13 cellular contexts compared by ENCODE assay signal in the genomic region with DNA sequence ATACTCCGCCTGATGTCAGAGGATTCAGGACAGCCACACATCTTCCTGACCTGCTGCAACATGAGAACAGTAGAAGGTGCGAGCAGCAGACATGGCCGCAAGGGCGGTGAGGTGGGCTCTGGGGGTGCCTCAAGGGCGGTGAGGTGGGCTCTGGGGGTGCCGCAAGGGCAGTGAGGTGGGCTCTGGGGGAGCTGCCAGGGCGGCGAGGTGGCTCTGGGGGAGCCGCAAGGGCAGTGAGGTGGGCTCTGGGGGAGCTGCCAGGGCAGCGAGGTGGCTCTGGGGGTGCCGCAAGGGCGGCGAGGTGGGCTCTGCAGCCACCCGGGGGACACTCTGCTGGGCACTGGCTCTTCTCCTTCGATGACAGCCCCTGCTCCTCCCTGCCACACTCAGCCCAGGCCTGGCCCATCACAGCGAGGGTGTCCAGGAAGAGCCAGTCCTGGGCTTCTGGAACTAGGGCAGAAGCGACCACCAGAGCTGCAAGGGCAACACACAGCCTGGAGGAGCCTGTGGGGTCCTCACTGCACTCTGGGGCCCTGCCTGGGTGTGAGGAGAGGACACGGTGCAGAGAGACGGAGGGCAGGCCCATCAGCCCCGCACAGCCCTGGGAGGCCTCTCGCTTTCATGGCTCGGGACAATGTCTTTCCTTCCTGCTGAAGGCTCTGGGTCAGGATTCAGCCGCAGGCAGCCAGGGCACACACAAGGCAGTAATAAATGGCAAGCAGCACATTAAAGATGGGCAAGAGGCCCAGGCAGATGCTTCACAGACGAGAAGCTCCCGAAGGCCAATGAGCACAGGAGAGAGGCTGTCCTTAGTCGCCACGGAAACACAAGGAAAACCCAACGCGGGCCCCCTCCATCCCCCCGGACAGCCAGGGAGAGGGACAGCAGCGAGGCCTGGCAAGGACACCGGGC. TPM values are rescaled to one million over a fixed set of nuclear protein-coding genes. Genes with fewer than 3 reads are reported as not detected.
DNase-seq lines count a peak whose midpoint lies in the region; ATAC-seq and TF ChIP-seq lines count a peak whose summit lies in the region.
"Had no signal": no experiment of that assay in that cellular context is flagged by ENCODE, and none has a peak within 500 bp of the region (broad histone marks: within the 10 kb centered on the region; RNA-seq: fewer than 3 reads in every experiment).

No MANE protein-coding gene starts in this region.

- no peak overlapping the region for H3K4me3 Mint-ChIP-seq in endothelial cell (ENCODE audit: unreplicated experiment)
- no peak overlapping the region for H3K4me3 Mint-ChIP-seq in osteocyte (ENCODE audit: unreplicated experiment)

- H3K4me1 ChIP-seq in osteoblast (ENCODE audit: insufficient read depth, low read length) = peaks cover 4% of the 10 kb centered on the region
- H3K4me1 ChIP-seq: colonic mucosa, parathyroid adenoma had no signal

- ATAC-seq in GM21619 (IDR thresholded peaks at IDR 0.05; ENCODE audit: unreplicated experiment) = no peak

- H3K36me3 Mint-ChIP-seq in endothelial cell (ENCODE audit: low read depth, unreplicated experiment) (no peaks in the 10 kb centered on the region), osteocyte (ENCODE audit: unreplicated experiment) (no peaks in the 10 kb centered on the region)

- H3K27ac Mint-ChIP-seq in endothelial cell (ENCODE audit: unreplicated experiment) = peak overlapping the region; percentile 70
- no peak overlapping the region for H3K27ac Mint-ChIP-seq in osteocyte (ENCODE audit: unreplicated experiment)

- no peaks in the 10 kb centered on the region for H3K27me3 ChIP-seq in osteoblast (ENCODE audit: insufficient read depth, low read length)
- H3K27me3 ChIP-seq: colonic mucosa had no signal

- H3K27me3 Mint-ChIP-seq in endothelial cell (ENCODE audit: unreplicated experiment) = peaks cover 5% of the 10 kb centered on the region
- H3K27me3 Mint-ChIP-seq in osteocyte (ENCODE audit: unreplicated experiment) = no peaks in the 10 kb centered on the region

- no peak overlapping the region for H3K4me3 ChIP-seq in osteoblast (ENCODE audit: insufficient read depth, low read length)
- H3K4me3 ChIP-seq: colonic mucosa, lung had no signal

- H3K27ac ChIP-seq in osteoblast (ENCODE audit: low read depth, low read length) = no peak overlapping the region
- H3K27ac ChIP-seq: colonic mucosa, HL-60, parathyroid adenoma had no signal

- TF ChIP-seq CTCF in endothelial cell (IDR thresholded peaks at IDR 0.05; ENCODE audit: unreplicated experiment) (no peak), osteoblast (IDR thresholded peaks at IDR 0.05; ENCODE audit: extremely low read depth, low read depth, low read length) (no peak), osteocyte (IDR thresholded peaks at IDR 0.05) (no peak)

- no peak overlapping the region for H2AFZ ChIP-seq in osteoblast (ENCODE audit: low read length)
- H2AFZ ChIP-seq: parathyroid adenoma had no signal

- no peak overlapping the region for H3K4me2 ChIP-seq in osteoblast (ENCODE audit: insufficient read depth, low read length)

- H3K4me1 Mint-ChIP-seq in endothelial cell (ENCODE audit: unreplicated experiment) (peaks cover 24% of the 10 kb centered on the region), osteocyte (ENCODE audit: unreplicated experiment) (peaks cover 8% of the 10 kb centered on the region)

- H3K79me2 ChIP-seq in osteoblast (ENCODE audit: insufficient read depth, low read length) = no peaks in the 10 kb centered on the region
- H3K79me2 ChIP-seq: parathyroid adenoma had no signal

- DNase-seq in EL (peak; percentile 20), NCI-H345 (lab: John Stamatoyannopoulos, UW) (peak; percentile 23), endothelial cell (ENCODE audit: low spot score) (no peak), osteoblast (ENCODE audit: insufficient read length, low spot score, missing footprints) (peak; percentile 92), osteocyte (ENCODE audit: extremely low spot score, unreplicated experiment) (no peak)
- DNase-seq in stimulated activated naive CD4-positive, alpha-beta T cell (lab: John Stamatoyannopoulos, UW) = no peak
- DNase-seq: activated CD4-positive, alpha-beta T cell treated with anti-CD3 and anti-CD28 coated beads for 4 hours; activated gamma-delta T cell; colonic mucosa had no signal

- no peaks in the 10 kb centered on the region for H3K9me3 ChIP-seq in osteoblast (ENCODE audit: low read depth, low read length)
- H3K9me3 ChIP-seq: colonic mucosa had no signal

- no peaks in the 10 kb centered on the region for H4K20me1 ChIP-seq in osteoblast (ENCODE audit: insufficient read depth, low read length)

- no peaks in the 10 kb centered on the region for H3K36me3 ChIP-seq in osteoblast (ENCODE audit: insufficient read depth, low read length)
- H3K36me3 ChIP-seq: colonic mucosa had no signal

- H3K9me3 Mint-ChIP-seq in endothelial cell (ENCODE audit: unreplicated experiment) = no peaks in the 10 kb centered on the region
- H3K9me3 Mint-ChIP-seq in osteocyte (ENCODE audit: unreplicated experiment) = no peaks in the 10 kb centered on the region

RNA-seq across cellular contexts. Expression of gene STK32C, which starts 42.5 kb away (rescaled TPM):
- total RNA-seq in endothelial cell (ENCODE audit: unreplicated experiment) (12.6 TPM), osteoblast (12.7 and 14.5 TPM in 2 replicates), osteocyte (15.7 and 17.3 TPM in 2 replicates)

Comparison
In these comparisons a context has a peak if more than half of its experiments do, and no peak if none do; other contexts are left out.
1. DNase-seq: peak in EL (single experiment), NCI-H345 (single experiment) and osteoblast (single experiment); none in endothelial cell (single experiment), stimulated activated naive CD4-positive, alpha-beta T cell (0 of 6) and osteocyte (single experiment).